ENCODE assay signal across 20 cellular contexts in genomic region chr20:24406761-24407550, GRCh38.
DNase-seq lines count a peak whose midpoint lies in the region; ATAC-seq and TF ChIP-seq lines count a peak whose summit lies in the region.
"Had no signal": no experiment of that assay in that cellular context is flagged by ENCODE, and none has a peak within 500 bp of the region (broad histone marks: within the 10 kb centered on the region; RNA-seq: fewer than 3 reads in every experiment).

No MANE protein-coding gene starts in this region.

- H3K9me3 Mint-ChIP-seq in effector memory CD8-positive, alpha-beta T cell: no peaks in the 10 kb centered on the region

- DNase-seq in right cardiac atrium (peak in 1 of 3 donors; percentile 41), left ventricle myocardium inferior (no peak), foreskin fibroblast (peak; percentile 28 to 32), tibial artery (peak; percentile 45 to 81), NCI-H1694 (lab: John Stamatoyannopoulos, UW) (no peak)
- DNase-seq in effector memory CD8-positive, alpha-beta T cell: no peak
- DNase-seq: activated gamma-delta T cell treated with Interleukin-2 at 50 U/mL for 16 hours; AML-193; DMS 273 treated with DMSO at 0.1 percent for 48 hours; erythroblast; NCI-H187 treated with DMSO at 0.1 percent for 48 hours; NCI-H748 treated with DMSO at 0.1 percent for 48 hours; stimulated activated CD4-positive, alpha-beta T cell treated with anti-CD3 and anti-CD28 coated beads, Interleukin-15, amount 100 ng/mL, for 24 hours; T-helper 9 cell; thyroid gland had no signal

- no peak overlapping the region for H3K27ac ChIP-seq in right cardiac atrium (ENCODE audit: low read length)
- H3K27ac ChIP-seq in left ventricle myocardium inferior (replicated peaks): no peak overlapping the region
- H3K27ac ChIP-seq in VCaP: peak overlapping the region; percentile 64
- peak overlapping the region; percentile 9 to 45 for H3K27ac ChIP-seq in tibial artery
- H3K27ac ChIP-seq: hepatocyte, thyroid gland had no signal

- H3K4me3 Mint-ChIP-seq in effector memory CD8-positive, alpha-beta T cell: no peak overlapping the region

- H3K9me3 ChIP-seq in right cardiac atrium (ENCODE audit: control insufficient read depth, low read length): no peaks in the 10 kb centered on the region
- no peaks in the 10 kb centered on the region for H3K9me3 ChIP-seq in left ventricle myocardium inferior (replicated peaks)
- no peaks in the 10 kb centered on the region for H3K9me3 ChIP-seq in tibial artery
- H3K9me3 ChIP-seq: thyroid gland had no signal

- H3K36me3 Mint-ChIP-seq in effector memory CD8-positive, alpha-beta T cell (ENCODE audit: insufficient read depth): no peaks in the 10 kb centered on the region

- no peak overlapping the region for H3K27ac Mint-ChIP-seq in effector memory CD8-positive, alpha-beta T cell
- H3K27ac Mint-ChIP-seq: progenitor cell of endocrine pancreas had no signal

- intact Hi-C loops in right cardiac atrium (cut with DNase I) (no loop called here), left ventricle myocardium inferior (cut with micrococcal nuclease) (no loop called here), tibial artery (cut with DNase I; ENCODE audit: low total_unique reads) (no loop called here)

- H3K27me3 Mint-ChIP-seq in effector memory CD8-positive, alpha-beta T cell: peaks cover 36 to 48% of the 10 kb centered on the region in 2 donors

- 24% methylated on average over 5 of the region's 5 CpGs for WGBS in right cardiac atrium

- peaks cover 2% of the 10 kb centered on the region for H3K4me1 ChIP-seq in right cardiac atrium (ENCODE audit: control insufficient read depth, insufficient read depth, low read length)
- H3K4me1 ChIP-seq in left ventricle myocardium inferior: no peaks in the 10 kb centered on the region
- peaks cover 0 to 51% (median 28%) of the 10 kb centered on the region in 4 donors for H3K4me1 ChIP-seq in tibial artery

- ATAC-seq in right cardiac atrium (peak; percentile 43 to 55), HG03135 (IDR thresholded peaks at IDR 0.05; ENCODE audit: unreplicated experiment) (no peak)
- no peak for ATAC-seq in effector memory CD8-positive, alpha-beta T cell (replicated peaks)
- ATAC-seq: Right ventricle myocardium inferior had no signal

- TF ChIP-seq CTCF in left ventricle myocardium inferior (IDR thresholded peaks at IDR 0.05; ENCODE audit: borderline replicate concordance) (no peak), VCaP (conservative IDR thresholded peaks at IDR 0.05) (peak; percentile 51), foreskin fibroblast (IDR thresholded peaks at IDR 0.05; ENCODE audit: low read depth, low read length) (no peak), tibial artery (IDR thresholded peaks at IDR 0.05) (peak in 1 of 2 experiments; percentile 3)

- no peak overlapping the region for H3K4me3 ChIP-seq in right cardiac atrium (ENCODE audit: low read length)
- no peak overlapping the region for H3K4me3 ChIP-seq in left ventricle myocardium inferior
- no peak overlapping the region for H3K4me3 ChIP-seq in foreskin fibroblast (ENCODE audit: low read depth in 1 of 2, low read length in 2 of 2)
- no peak overlapping the region for H3K4me3 ChIP-seq in tibial artery
- H3K4me3 ChIP-seq: hepatocyte, thyroid gland had no signal

- no peaks in the 10 kb centered on the region for H3K4me1 Mint-ChIP-seq in effector memory CD8-positive, alpha-beta T cell (ENCODE audit: low read depth in 2 of 2)

- H3K36me3 ChIP-seq in left ventricle myocardium inferior: no peaks in the 10 kb centered on the region
- no peaks in the 10 kb centered on the region for H3K36me3 ChIP-seq in tibial artery
- H3K36me3 ChIP-seq: thyroid gland had no signal

- H3K27me3 ChIP-seq in right cardiac atrium (ENCODE audit: control insufficient read depth, insufficient read depth): no peaks in the 10 kb centered on the region
- H3K27me3 ChIP-seq in left ventricle myocardium inferior (ENCODE audit: low read depth): peaks cover 22% of the 10 kb centered on the region
- no peaks in the 10 kb centered on the region for H3K27me3 ChIP-seq in tibial artery
- H3K27me3 ChIP-seq: hepatocyte, thyroid gland had no signal

Comparison
In these comparisons a context has a peak if more than half of its experiments do, and no peak if none do; other contexts are left out.
1. ATAC-seq: peak in right cardiac atrium (2 of 2); none in HG03135 (single experiment) and effector memory CD8-positive, alpha-beta T cell (single experiment).
2. DNase-seq: peak in foreskin fibroblast (2 of 2) and tibial artery (2 of 2); none in left ventricle myocardium inferior (single experiment), effector memory CD8-positive, alpha-beta T cell (0 of 3) and NCI-H1694 (single experiment).
3. H3K27ac ChIP-seq: peak in VCaP (single experiment) and tibial artery (2 of 2); none in right cardiac atrium (single experiment) and left ventricle myocardium inferior (single experiment).